In genomic region chr3:183120538-183121215, GRCh38 we compare ENCODE assay signal across 11 cellular contexts. TPM values are rescaled to one million over a fixed set of nuclear protein-coding genes. Genes with fewer than 3 reads are reported as not detected.
"Had no signal": no experiment of that assay in that cellular context is flagged by ENCODE, and none has a peak within 500 bp of the region (broad histone marks: within the 10 kb centered on the region; RNA-seq: fewer than 3 reads in every experiment).

No MANE protein-coding gene starts in this region.

- H3K4me3 Mint-ChIP-seq: GM23338, H9, HFFc6 had no signal

- H3K9ac ChIP-seq: GM23248 had no signal

- H3K27ac Mint-ChIP-seq: GM23338, H9, HFFc6 had no signal

- H3K4me2 ChIP-seq: GM23338 had no signal

- H3K4me3 ChIP-seq: GM23248, GM23338, HAP-1 had no signal

- H3K36me3 ChIP-seq: HAP-1 had no signal

- DNase-seq: GM23248, GOT3, H7, H9, HCEC 1CT, HFFc6 had no signal

- FAIRE-seq: H1, H54 had no signal

- H3K27ac ChIP-seq: GM23248 had no signal

- ATAC-seq: GM23338, HCT116 had no signal

- H3K9me3 ChIP-seq: HAP-1 had no signal

- H3K9me3 Mint-ChIP-seq: GM23338, H9, HFFc6 had no signal

- H2AFZ ChIP-seq: GM23248, GM23338 had no signal

RNA-seq across cellular contexts. Expression of gene LAMP3, which starts 41.9 kb away (rescaled TPM):
- polyA plus RNA-seq: GM23248 had no signal
